1 cellular context compared by ENCODE assay signal in genomic region chr14:59356783-59357182, GRCh38.
TF ChIP-seq lines count a peak whose summit lies in the region.

No MANE protein-coding gene starts in this region.

TF ChIP-seq in GM23338, 12 proteins besides CTCF, POLR2A, EP300 and RAD21 (continued from another document):
- no peak for TF ChIP-seq CREB1 (CRISPR knock-in tag; IDR thresholded peaks at IDR 0.05; ENCODE audit: low read depth)
- TF ChIP-seq ZNF331 (CRISPR knock-in tag; IDR thresholded peaks at IDR 0.05; ENCODE audit: low read depth), result no peak
- TF ChIP-seq ETS1 (IDR thresholded peaks at IDR 0.05), result no peak
